9 cellular contexts compared by ENCODE assay signal in genomic region chr1:83508485-83509151, GRCh38.
A peak's percentile ranks its signal among the peaks of the same experiment; 100 is the strongest.
DNase-seq lines count a peak whose midpoint lies in the region; ATAC-seq lines count a peak whose summit lies in the region.
"Had no signal": no experiment of that assay in that cellular context is flagged by ENCODE, and none has a peak within 500 bp of the region (broad histone marks: within the 10 kb centered on the region; RNA-seq: fewer than 3 reads in every experiment).

No MANE protein-coding gene starts in this region.

- peak overlapping the region; percentile 71 for H2AFZ ChIP-seq in ACC112 (ENCODE audit: low read length, unreplicated experiment)

- no peaks in the 10 kb centered on the region for H3K36me3 ChIP-seq in ACC112 (ENCODE audit: insufficient read depth, low read length)
- no peaks in the 10 kb centered on the region for H3K36me3 ChIP-seq in H7 (replicated peaks; ENCODE audit: control insufficient read depth, insufficient read depth, low read length)
- H3K36me3 ChIP-seq: cardiac muscle cell had no signal

- H3K27ac Mint-ChIP-seq in activated CD4-positive, alpha-beta T cell treated with anti-CD3 and anti-CD28 coated beads, Interleukin-2, amount 10 ng/mL, durations not matched to agents 24 days and 14 days = peak overlapping the region; percentile 94

- peak overlapping the region; percentile 75 for H3K27ac ChIP-seq in ACC112 (ENCODE audit: low read depth, low read length)
- H3K27ac ChIP-seq: cardiac muscle cell had no signal

- H3K4me1 Mint-ChIP-seq in activated CD4-positive, alpha-beta T cell treated with anti-CD3 and anti-CD28 coated beads, Interleukin-2, amount 10 ng/mL, durations not matched to agents 24 days and 14 days = peaks cover 49% of the 10 kb centered on the region

- peaks cover 30% of the 10 kb centered on the region for H3K4me1 ChIP-seq in ACC112 (ENCODE audit: control insufficient read depth, insufficient read depth, low read length, unreplicated experiment)

- H3K4me3 Mint-ChIP-seq in activated CD4-positive, alpha-beta T cell treated with anti-CD3 and anti-CD28 coated beads, Interleukin-2, amount 10 ng/mL, durations not matched to agents 24 days and 14 days = peak overlapping the region; percentile 64

- H3K27me3 Mint-ChIP-seq in activated CD4-positive, alpha-beta T cell treated with anti-CD3 and anti-CD28 coated beads, Interleukin-2, amount 10 ng/mL, durations not matched to agents 24 days and 14 days = no peaks in the 10 kb centered on the region

- intact Hi-C loops in activated CD4-positive, alpha-beta T cell treated with anti-CD3 and anti-CD28 coated beads, Interleukin-2, amount 10 ng/mL, durations not matched to agents 24 days and 14 days (cut with micrococcal nuclease) = loop anchor here (1.0 kb wide), 1 partner anchor 8 kb away; no protein-coding TSS in a partner anchor

- peaks cover 28% of the 10 kb centered on the region for H3K9me3 Mint-ChIP-seq in activated CD4-positive, alpha-beta T cell treated with anti-CD3 and anti-CD28 coated beads, Interleukin-2, amount 10 ng/mL, durations not matched to agents 24 days and 14 days

- peaks cover 19% of the 10 kb centered on the region for H3K36me3 Mint-ChIP-seq in activated CD4-positive, alpha-beta T cell treated with anti-CD3 and anti-CD28 coated beads, Interleukin-2, amount 10 ng/mL, durations not matched to agents 24 days and 14 days (ENCODE audit: low read depth)

- no peaks in the 10 kb centered on the region for H3K79me2 ChIP-seq in ACC112 (ENCODE audit: control insufficient read depth, insufficient read depth, low read length, unreplicated experiment)

- H3K4me3 ChIP-seq in ACC112 (ENCODE audit: low read depth, low read length) (peak overlapping the region; percentile 41), H7 (ENCODE audit: insufficient read depth, low read depth, low read length) (no peak overlapping the region)
- H3K4me3 ChIP-seq: cardiac muscle cell had no signal

- no peaks in the 10 kb centered on the region for H3K27me3 ChIP-seq in ACC112 (ENCODE audit: insufficient read depth, low read length)
- no peaks in the 10 kb centered on the region for H3K27me3 ChIP-seq in H7 (ENCODE audit: control insufficient read depth, insufficient read depth, low read length)
- H3K27me3 ChIP-seq: cardiac muscle cell had no signal

- DNase-seq in activated CD4-positive, alpha-beta T cell treated with anti-CD3 and anti-CD28 coated beads, Interleukin-2, amount 10 ng/mL, durations not matched to agents 24 days and 14 days = peak; percentile 90
- peak; percentile 4 for DNase-seq in glomerular visceral epithelial cell (ENCODE audit: extremely low spot score)
- no peak for DNase-seq in stimulated activated naive CD8-positive, alpha-beta T cell treated with anti-CD3 and anti-CD28 coated beads, Interleukin-15, Interleukin-2, amounts not matched to agents 100 U/mL and 50 U/mL, for 24 hours
- no peak for DNase-seq in GF-D8 (lab: John Stamatoyannopoulos, UW)
- no peak for DNase-seq in H7

- ATAC-seq in GM18907 (IDR thresholded peaks at IDR 0.05; ENCODE audit: unreplicated experiment) (peak; percentile 98), HG03064 (IDR thresholded peaks at IDR 0.05; ENCODE audit: low read depth, unreplicated experiment) (peak; percentile 95)
- ATAC-seq in stimulated activated naive CD8-positive, alpha-beta T cell treated with anti-CD3 and anti-CD28 coated beads, Interleukin-15, Interleukin-2, amounts not matched to agents 100 U/mL and 50 U/mL, for 24 hours = peak; percentile 91

Comparison
In these comparisons a context has a peak if more than half of its experiments do, and no peak if none do; other contexts are left out.
1. DNase-seq: peak in activated CD4-positive, alpha-beta T cell treated with anti-CD3 and anti-CD28 coated beads, Interleukin-2, amount 10 ng/mL, durations not matched to agents 24 days and 14 days (single experiment) and glomerular visceral epithelial cell (single experiment); none in stimulated activated naive CD8-positive, alpha-beta T cell treated with anti-CD3 and anti-CD28 coated beads, Interleukin-15, Interleukin-2, amounts not matched to agents 100 U/mL and 50 U/mL, for 24 hours (single experiment), GF-D8 (single experiment) and H7 (single experiment).
2. Peak in every context shown above with its lines, with median percentiles within 50 percentile points of each other: ATAC-seq.